8 cellular contexts compared by ENCODE assay signal in genomic region chr13:48532473-48533206, GRCh38. TPM values are rescaled to one million over a fixed set of nuclear protein-coding genes. Genes with fewer than 3 reads are reported as not detected.
DNase-seq lines count a peak whose midpoint lies in the region; ATAC-seq and TF ChIP-seq lines count a peak whose summit lies in the region.

TSS of gene RCBTB2 (minus strand) at chr13:48533080. CDS start at chr13:48521939, 11,141 bp downstream.

- intact Hi-C loops in Right ventricle myocardium inferior (cut with DNase I) (loop anchor here (1.0 to 5.0 kb wide), 3 partner anchors 10 to 120 kb away; partner anchors contain the start of gene LPAR6), ovary (cut with DNase I) (loop anchor here in 2 of 4 donors (2.0 to 5.0 kb wide), 2 partner anchors 38 to 45 kb away; no protein-coding TSS in a partner anchor)

- H3K9me3 Mint-ChIP-seq in activated naive CD8-positive, alpha-beta T cell treated with anti-CD3 and anti-CD28 coated beads, Interleukin-2, amount 10 ng/mL, durations not matched to agents 7 days and 5 days, result peaks cover 19% of the 10 kb centered on the region

- no peak for TF ChIP-seq EP300 in ovary (IDR thresholded peaks at IDR 0.05)

- peak within 1 kb of the TSS; percentile 89 for H3K4me3 ChIP-seq in ovary
- peak within 1 kb of the TSS; percentile 56 for H3K4me3 ChIP-seq in thymus (ENCODE audit: low read length)

- WGBS in ovary, 3 donors, result 0% methylated on average over 45 to 69 of the region's 69 CpGs
- under 1% methylated on average over 69 of the region's 69 CpGs for WGBS in thymus

- TF ChIP-seq CTCF in GM10266 (IDR thresholded peaks at IDR 0.05; ENCODE audit: control insufficient read depth, insufficient read depth, low read depth, missing control alignments), result peak; percentile 4
- peak in 1 of 3 donors; percentile 14 for TF ChIP-seq CTCF in ovary (IDR thresholded peaks at IDR 0.05)

- H3K9me3 ChIP-seq in ovary (no peaks in the 10 kb centered on the region), thymus (ENCODE audit: control insufficient read depth) (no peaks in the 10 kb centered on the region)

- POLR2A ChIA-PET in activated naive CD8-positive, alpha-beta T cell treated with anti-CD3 and anti-CD28 coated beads, Interleukin-2, amount 10 ng/mL, durations not matched to agents 7 days and 5 days (lab: Charles Lee), result interaction anchor here (0.6 to 2.8 kb wide), 29 partner anchors 9 to 495 kb away, joined by 3 to 40 read pairs (median 4); partner anchors contain the start of genes CYSLTR2, LPAR6, NUDT15 and RB1

- H3K27me3 Mint-ChIP-seq in activated naive CD8-positive, alpha-beta T cell treated with anti-CD3 and anti-CD28 coated beads, Interleukin-2, amount 10 ng/mL, durations not matched to agents 7 days and 5 days, result peaks cover 2% of the 10 kb centered on the region

- peak within 1 kb of the TSS; percentile 92 to 94 for H3K27ac ChIP-seq in ovary
- H3K27ac ChIP-seq in thymus (ENCODE audit: low read depth), result peak within 1 kb of the TSS; percentile 97

- H3K36me3 ChIP-seq in ovary, result no peaks in the 10 kb centered on the region
- no peaks in the 10 kb centered on the region for H3K36me3 ChIP-seq in thymus (ENCODE audit: control insufficient read depth, insufficient read depth)

- peaks cover 22% of the 10 kb centered on the region for H3K36me3 Mint-ChIP-seq in activated naive CD8-positive, alpha-beta T cell treated with anti-CD3 and anti-CD28 coated beads, Interleukin-2, amount 10 ng/mL, durations not matched to agents 7 days and 5 days

- ATAC-seq in HG02623 (IDR thresholded peaks at IDR 0.05; ENCODE audit: unreplicated experiment) (peak; percentile 75), Right ventricle myocardium inferior (peak; percentile 98)
- peak; percentile 94 for ATAC-seq in activated naive CD8-positive, alpha-beta T cell treated with anti-CD3 and anti-CD28 coated beads, Interleukin-2, amount 10 ng/mL, durations not matched to agents 7 days and 5 days (ENCODE audit: low read depth)

- peaks cover 33% of the 10 kb centered on the region for H3K4me1 Mint-ChIP-seq in activated naive CD8-positive, alpha-beta T cell treated with anti-CD3 and anti-CD28 coated beads, Interleukin-2, amount 10 ng/mL, durations not matched to agents 7 days and 5 days

- peak within 1 kb of the TSS; percentile 93 for H3K4me3 Mint-ChIP-seq in activated naive CD8-positive, alpha-beta T cell treated with anti-CD3 and anti-CD28 coated beads, Interleukin-2, amount 10 ng/mL, durations not matched to agents 7 days and 5 days

- H3K27ac Mint-ChIP-seq in activated naive CD8-positive, alpha-beta T cell treated with anti-CD3 and anti-CD28 coated beads, Interleukin-2, amount 10 ng/mL, durations not matched to agents 7 days and 5 days, result peak within 1 kb of the TSS; percentile 98

- H3K27me3 ChIP-seq in ovary (no peaks in the 10 kb centered on the region), thymus (ENCODE audit: control insufficient read depth, insufficient read depth) (no peaks in the 10 kb centered on the region)

- H3K4me1 ChIP-seq in ovary (ENCODE audit: insufficient read depth) (no peaks in the 10 kb centered on the region), thymus (ENCODE audit: control insufficient read depth, insufficient read depth, low read length) (peaks cover 7% of the 10 kb centered on the region)

- TF ChIP-seq POLR2A in ovary (IDR thresholded peaks at IDR 0.05), result peak; percentile 85

- DNase-seq in GM10266 (ENCODE audit: extremely low spot score) (peak; percentile 97), NCI-H1105 (lab: John Stamatoyannopoulos, UW) (peak; percentile 89), SKM-1 (lab: John Stamatoyannopoulos, UW; ENCODE audit: unreplicated experiment) (peak; percentile 94), Right ventricle myocardium inferior (ENCODE audit: missing footprints) (peak; percentile 100), ovary (peak; percentile 99 to 100 (median 99))
- DNase-seq in activated naive CD8-positive, alpha-beta T cell treated with anti-CD3 and anti-CD28 coated beads, Interleukin-2, amount 10 ng/mL, durations not matched to agents 7 days and 5 days, result peak; percentile 100

RNA-seq across cellular contexts. Expression of gene RCBTB2, which starts in this region (rescaled TPM):
- total RNA-seq in activated naive CD8-positive, alpha-beta T cell treated with anti-CD3 and anti-CD28 coated beads, Interleukin-2, amount 10 ng/mL, durations not matched to agents 7 days and 5 days, result 10 to 100 TPM; 18.3 to 21.5 TPM
- total RNA-seq in Right ventricle myocardium inferior (16.4 TPM), ovary (10 to 100 TPM in 5 of 7 donors, 1 to 10 TPM in 2; 8.2 to 22.6 (median 13.9) TPM)
- polyA plus RNA-seq in ovary (10 to 100 TPM; 16.8 to 19.1 TPM), thymus (34.8 TPM)

Comparison
In these comparisons a context has a peak if more than half of its experiments do, and no peak if none do; other contexts are left out.
1. Peak in every context shown above with its lines: DNase-seq, ATAC-seq, H3K4me3 ChIP-seq and H3K27ac ChIP-seq.